Comparison of ENCODE assay signal across 1 cellular context in genomic region chr2:222310747-222311320, GRCh38.
TF ChIP-seq lines count a peak whose summit lies in the region.

No MANE protein-coding gene starts in this region.

TF ChIP-seq in GM23338, 12 proteins besides CTCF, POLR2A, EP300 and RAD21 (continued from another document):
- TF ChIP-seq ZNF462 (CRISPR knock-in tag; IDR thresholded peaks at IDR 0.05): no peak
- TF ChIP-seq, protein P1, sequence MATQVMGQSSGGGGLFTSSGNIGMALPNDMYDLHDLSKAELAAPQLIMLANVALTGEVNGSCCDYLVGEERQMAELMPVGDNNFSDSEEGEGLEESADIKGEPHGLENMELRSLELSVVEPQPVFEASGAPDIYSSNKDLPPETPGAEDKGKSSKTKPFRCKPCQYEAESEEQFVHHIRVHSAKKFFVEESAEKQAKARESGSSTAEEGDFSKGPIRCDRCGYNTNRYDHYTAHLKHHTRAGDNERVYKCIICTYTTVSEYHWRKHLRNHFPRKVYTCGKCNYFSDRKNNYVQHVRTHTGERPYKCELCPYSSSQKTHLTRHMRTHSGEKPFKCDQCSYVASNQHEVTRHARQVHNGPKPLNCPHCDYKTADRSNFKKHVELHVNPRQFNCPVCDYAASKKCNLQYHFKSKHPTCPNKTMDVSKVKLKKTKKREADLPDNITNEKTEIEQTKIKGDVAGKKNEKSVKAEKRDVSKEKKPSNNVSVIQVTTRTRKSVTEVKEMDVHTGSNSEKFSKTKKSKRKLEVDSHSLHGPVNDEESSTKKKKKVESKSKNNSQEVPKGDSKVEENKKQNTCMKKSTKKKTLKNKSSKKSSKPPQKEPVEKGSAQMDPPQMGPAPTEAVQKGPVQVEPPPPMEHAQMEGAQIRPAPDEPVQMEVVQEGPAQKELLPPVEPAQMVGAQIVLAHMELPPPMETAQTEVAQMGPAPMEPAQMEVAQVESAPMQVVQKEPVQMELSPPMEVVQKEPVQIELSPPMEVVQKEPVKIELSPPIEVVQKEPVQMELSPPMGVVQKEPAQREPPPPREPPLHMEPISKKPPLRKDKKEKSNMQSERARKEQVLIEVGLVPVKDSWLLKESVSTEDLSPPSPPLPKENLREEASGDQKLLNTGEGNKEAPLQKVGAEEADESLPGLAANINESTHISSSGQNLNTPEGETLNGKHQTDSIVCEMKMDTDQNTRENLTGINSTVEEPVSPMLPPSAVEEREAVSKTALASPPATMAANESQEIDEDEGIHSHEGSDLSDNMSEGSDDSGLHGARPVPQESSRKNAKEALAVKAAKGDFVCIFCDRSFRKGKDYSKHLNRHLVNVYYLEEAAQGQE (IDR thresholded peaks at IDR 0.05; ENCODE audit: unreplicated experiment): no peak
- TF ChIP-seq ZNF114 (CRISPR knock-in tag; IDR thresholded peaks at IDR 0.05): no peak
- no peak for TF ChIP-seq POLR2AphosphoS5 (IDR thresholded peaks at IDR 0.05; ENCODE audit: low read depth)
- no peak for TF ChIP-seq ETS1 (IDR thresholded peaks at IDR 0.05)
- no peak for TF ChIP-seq NANOG (IDR thresholded peaks at IDR 0.05; ENCODE audit: borderline replicate concordance)
TF ChIP-seq in GM23338: peak in this region for 0.
